20 cellular contexts compared by ENCODE assay signal in the genomic region with DNA sequence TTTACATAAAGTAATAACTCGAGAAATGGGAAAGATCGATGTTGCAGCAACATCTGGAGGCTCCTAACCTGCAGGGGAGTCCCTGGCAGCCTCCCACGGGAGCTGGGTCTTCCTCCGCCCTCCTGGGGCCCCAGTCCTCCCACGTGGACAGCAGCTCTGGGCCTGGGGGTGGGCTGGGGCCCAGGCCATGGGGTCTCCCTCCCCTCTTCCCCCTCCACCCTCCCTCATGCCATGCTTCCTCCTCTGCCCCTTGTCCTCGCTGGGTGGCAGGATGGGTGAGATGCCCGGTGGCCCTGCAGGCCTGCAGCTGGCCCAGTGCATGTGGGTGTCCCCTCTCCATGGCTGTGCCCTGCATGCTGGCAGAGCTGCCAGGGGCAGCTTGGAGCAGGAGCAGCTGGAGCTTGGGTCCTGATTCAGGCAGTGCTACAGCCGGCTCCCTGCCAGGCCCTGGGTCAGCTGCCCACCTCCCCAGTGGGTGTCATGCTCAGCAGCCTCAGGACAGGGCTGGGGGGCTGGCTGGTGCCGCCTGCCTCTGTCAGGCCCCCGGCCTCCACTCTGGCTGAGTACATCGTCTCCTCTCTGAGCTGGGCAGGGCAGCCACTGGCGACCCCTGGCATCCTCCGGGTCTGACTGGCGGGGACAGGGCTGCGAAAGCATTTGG. TPM values are rescaled to one million over a fixed set of nuclear protein-coding genes. Genes with fewer than 3 reads are reported as not detected.
DNase-seq lines count a peak whose midpoint lies in the region; ATAC-seq, FAIRE-seq and TF ChIP-seq lines count a peak whose summit lies in the region.
"Had no signal": no experiment of that assay in that cellular context is flagged by ENCODE, and none has a peak within 500 bp of the region (broad histone marks: within the 10 kb centered on the region; RNA-seq: fewer than 3 reads in every experiment).

No MANE protein-coding gene starts in this region.

- no peaks in the 10 kb centered on the region for H3K4me1 Mint-ChIP-seq in central memory CD8-positive, alpha-beta T cell

- H3K4me3 Mint-ChIP-seq in central memory CD8-positive, alpha-beta T cell: no peak overlapping the region
- H3K4me3 Mint-ChIP-seq: naive thymus-derived CD4-positive, alpha-beta T cell had no signal

- no peak for FAIRE-seq in kidney (lab: Jason Lieb, UNC)
- FAIRE-seq: GM12892 had no signal

- ATAC-seq in central memory CD8-positive, alpha-beta T cell (replicated peaks; ENCODE audit: extremely low read depth, poor library complexity, severe bottlenecking): peak; percentile 14
- ATAC-seq in sciatic nerve (no peak), HG03196 (IDR thresholded peaks at IDR 0.05; ENCODE audit: unreplicated experiment) (no peak)

- H3K9me3 Mint-ChIP-seq in central memory CD8-positive, alpha-beta T cell: no peaks in the 10 kb centered on the region
- H3K9me3 Mint-ChIP-seq: activated naive CD4-positive, alpha-beta T cell treated with anti-CD3 and anti-CD28 coated beads, Interleukin-2, amount 50 U/mL, for 72 hours had no signal

- DNase-seq in activated CD4-positive, CD25-positive, alpha-beta regulatory T cell treated with anti-CD3 and anti-CD28 coated beads, Interleukin-2, amount 50 U/mL, for 72 hours: peak; percentile 29
- DNase-seq in activated CD4-positive, CD25-positive, alpha-beta regulatory T cell (lab: John Stamatoyannopoulos, UW): no peak
- DNase-seq in central memory CD8-positive, alpha-beta T cell (ENCODE audit: low spot score in 2 of 2): no peak
- DNase-seq in kidney (peak; percentile 63), sciatic nerve (ENCODE audit: low spot score) (peak; percentile 51), NCI-H524 treated with DMSO at 0.1 percent for 48 hours (lab: John Stamatoyannopoulos, UW) (no peak), erythroblast (lab: John Stamatoyannopoulos, UW) (no peak)

- no peak for TF ChIP-seq CTCF in kidney (IDR thresholded peaks at IDR 0.05; ENCODE audit: borderline replicate concordance, extremely low read depth, insufficient read depth)

- no peak overlapping the region for H3K9ac ChIP-seq in kidney (ENCODE audit: low read length in 2 of 2)

- no peak overlapping the region for H3K27ac Mint-ChIP-seq in central memory CD8-positive, alpha-beta T cell (ENCODE audit: low read depth)
- H3K27ac Mint-ChIP-seq: activated naive CD4-positive, alpha-beta T cell treated with anti-CD3 and anti-CD28 coated beads, Interleukin-2, amount 50 U/mL, for 72 hours; naive thymus-derived CD4-positive, alpha-beta T cell had no signal

- H3K4me1 ChIP-seq in kidney (ENCODE audit: control insufficient read depth in 1 of 2, insufficient read depth in 1 of 2, low read depth in 1 of 2, low read length in 2 of 2): no peaks in the 10 kb centered on the region
- H3K4me1 ChIP-seq: body of pancreas had no signal

- intact Hi-C loops in kidney (cut with DNase I): loop anchor here (10.0 kb wide), 1 partner anchor 119 kb away; no protein-coding TSS in a partner anchor
- intact Hi-C loops in sciatic nerve (cut with DNase I): no loop called here

- peaks cover 2% of the 10 kb centered on the region for H3K36me3 Mint-ChIP-seq in central memory CD8-positive, alpha-beta T cell (ENCODE audit: insufficient read depth)
- H3K36me3 Mint-ChIP-seq: activated naive CD4-positive, alpha-beta T cell treated with anti-CD3 and anti-CD28 coated beads, Interleukin-2, amount 50 U/mL, for 72 hours; naive thymus-derived CD4-positive, alpha-beta T cell had no signal

- TF ChIP-seq POLR2A in erythroblast (IDR thresholded peaks at IDR 0.05; ENCODE audit: low read length): no peak

- H3K27ac ChIP-seq in kidney (ENCODE audit: low read depth in 2 of 2, low read length in 2 of 2): no peak overlapping the region
- H3K27ac ChIP-seq: 22Rv1, body of pancreas, C4-2B, gastroesophageal sphincter, thyroid gland had no signal

- peaks cover 0 to 2% of the 10 kb centered on the region in 2 donors for H3K9me3 ChIP-seq in kidney (ENCODE audit: control insufficient read depth in 1 of 2, low read length in 2 of 2)
- H3K9me3 ChIP-seq: body of pancreas, thyroid gland had no signal

- H3K36me3 ChIP-seq in kidney (ENCODE audit: control insufficient read depth in 1 of 2, insufficient read depth in 2 of 2, low read length in 2 of 2): no peaks in the 10 kb centered on the region
- H3K36me3 ChIP-seq: gastroesophageal sphincter, thyroid gland had no signal

- no peak overlapping the region for H3K4me3 ChIP-seq in kidney (ENCODE audit: low read length in 2 of 2)
- H3K4me3 ChIP-seq: body of pancreas, gastroesophageal sphincter, thyroid gland had no signal

- peaks cover 28% of the 10 kb centered on the region for H3K27me3 Mint-ChIP-seq in central memory CD8-positive, alpha-beta T cell

RNA-seq across cellular contexts. Expression of a gene that starts 48.9 kb away (rescaled TPM):
- total RNA-seq in kidney (not detected), sciatic nerve (not detected)
- not detected for polyA plus RNA-seq in kidney (ENCODE audit: insufficient read depth, low read depth, low replicate concordance)
- total RNA-seq: activated naive CD4-positive, alpha-beta T cell treated with anti-CD3 and anti-CD28 coated beads, Interleukin-2, amount 50 U/mL, for 72 hours; body of pancreas; gastroesophageal sphincter; lung microvascular endothelial cell; MCF 10A; naive thymus-derived CD4-positive, alpha-beta T cell; pulmonary artery endothelial cell; thyroid gland had no signal
- polyA plus RNA-seq: esophagus; naive thymus-derived CD4-positive, alpha-beta T cell had no signal

Comparison
In these comparisons a context has a peak if more than half of its experiments do, and no peak if none do; other contexts are left out.
1. DNase-seq: peak in activated CD4-positive, CD25-positive, alpha-beta regulatory T cell treated with anti-CD3 and anti-CD28 coated beads, Interleukin-2, amount 50 U/mL, for 72 hours (single experiment), kidney (single experiment) and sciatic nerve (single experiment); none in activated CD4-positive, CD25-positive, alpha-beta regulatory T cell (0 of 4), central memory CD8-positive, alpha-beta T cell (0 of 2), NCI-H524 treated with DMSO at 0.1 percent for 48 hours (single experiment) and erythroblast (0 of 2).